37 cellular contexts compared by ENCODE assay signal in the genomic region with DNA sequence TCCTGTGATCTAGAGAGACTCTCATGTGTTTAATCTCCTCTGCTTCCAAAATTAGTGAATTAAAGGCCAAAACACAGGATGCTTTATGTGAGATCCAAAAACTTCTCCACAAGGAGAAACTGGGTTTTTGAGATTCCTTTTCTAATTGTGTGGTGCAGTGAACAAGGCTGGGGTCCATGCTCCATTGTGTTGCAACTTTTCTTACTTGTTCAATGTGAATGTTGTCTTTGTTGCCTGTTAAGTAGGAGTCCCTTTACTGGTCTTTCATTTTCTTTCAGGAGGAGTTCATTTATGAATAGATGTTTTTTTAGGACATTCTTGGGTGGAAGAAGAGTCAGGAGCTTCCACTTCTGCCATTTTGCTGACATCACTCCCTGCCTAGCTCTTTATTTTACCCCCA. TPM values are rescaled to one million over a fixed set of nuclear protein-coding genes. Genes with fewer than 3 reads are reported as not detected.
"Had no signal": no experiment of that assay in that cellular context is flagged by ENCODE, and none has a peak within 500 bp of the region (broad histone marks: within the 10 kb centered on the region; RNA-seq: fewer than 3 reads in every experiment).

No MANE protein-coding gene starts in this region.

- H3K9ac ChIP-seq: KMS-11 had no signal

- ATAC-seq: activated CD8-positive, alpha-beta memory T cell treated with anti-CD3 and anti-CD28 coated beads, Interleukin-2, amount 10 ng/mL, durations not matched to agents 7 days and 5 days; activated T-cell treated with anti-CD3 and anti-CD28 coated beads, Interleukin-2, amount 50 U/mL, for 72 hours; activated T-helper 17 cell treated with anti-CD3 and anti-CD28 coated beads, Interleukin-2, amount 50 U/mL, for 72 hours; Panc1 had no signal

- H3K27ac ChIP-seq: brain microvascular endothelial cell, KMS-11, SJCRH30, WERI-Rb-1 had no signal

- DNase-seq: activated CD4-positive, alpha-beta memory T cell treated with anti-CD3 and anti-CD28 coated beads, Interleukin-2, amount 10 ng/mL, durations not matched to agents 7 days and 5 days; activated CD4-positive, alpha-beta T cell treated with anti-CD3 and anti-CD28 coated beads for 1 hour; activated CD4-positive, alpha-beta T cell treated with anti-CD3 and anti-CD28 coated beads for 48 hours; activated CD4-positive, CD25-positive, alpha-beta regulatory T cell; activated CD8-positive, alpha-beta memory T cell treated with anti-CD3 and anti-CD28 coated beads for 24 hours; activated CD8-positive, alpha-beta memory T cell treated with anti-CD3 and anti-CD28 coated beads, Interleukin-2, amount 10 ng/mL, durations not matched to agents 7 days and 5 days; activated CD8-positive, alpha-beta memory T cell treated with anti-CD3 and anti-CD28 coated beads, Interleukin-2, amount 50 U/mL, for 48 hours; activated effector memory CD4-positive, alpha-beta T cell treated with anti-CD3 and anti-CD28 coated beads, Interleukin-2, amount 50 U/mL, for 16 hours; activated naive CD4-positive, alpha-beta T cell; activated naive CD4-positive, alpha-beta T cell treated with anti-CD3 and anti-CD28 coated beads, Interleukin-2, amount 50 U/mL, for 16 hours; activated naive CD8-positive, alpha-beta T cell treated with anti-CD3 and anti-CD28 coated beads for 36 hours; activated T-cell treated with anti-CD3 and anti-CD28 coated beads, Interleukin-2, amount 50 U/mL, for 72 hours; amniotic stem cell; aorta; brain microvascular endothelial cell; central memory CD4-positive, alpha-beta T cell; MM.1S; MV-4-11; NCI-H1092; NCI-H1436 treated with DMSO at 0.1 percent for 48 hours; NCI-H1694 treated with DMSO at 0.1 percent for 48 hours; NCI-H2029; NCI-H510A; NCI-H526; NCI-H748 treated with DMSO at 0.1 percent for 48 hours; OCI-M1; SHP77; SJCRH30; T1000; WERI-Rb-1 had no signal

- H3K27me3 ChIP-seq: brain microvascular endothelial cell, SJCRH30 had no signal

- H3K9me3 ChIP-seq: SJCRH30 had no signal

- H3K4me1 ChIP-seq: SJCRH30 had no signal

- H3K4me3 ChIP-seq: SJCRH30 had no signal

- H3K4me2 ChIP-seq: KMS-11 had no signal

- H3K36me3 ChIP-seq: WERI-Rb-1 had no signal

RNA-seq across cellular contexts. Expression of a gene that starts 40.6 kb away (rescaled TPM):
- total RNA-seq: activated CD4-positive, alpha-beta memory T cell treated with anti-CD3 and anti-CD28 coated beads, Interleukin-2, amount 10 ng/mL, durations not matched to agents 7 days and 5 days; activated CD8-positive, alpha-beta memory T cell treated with anti-CD3 and anti-CD28 coated beads, Interleukin-2, amount 10 ng/mL, durations not matched to agents 7 days and 5 days; activated naive CD8-positive, alpha-beta T cell treated with anti-CD3 and anti-CD28 coated beads for 36 hours; activated T-cell treated with anti-CD3 and anti-CD28 coated beads, Interleukin-2, amount 50 U/mL, for 72 hours; activated T-helper 17 cell treated with anti-CD3 and anti-CD28 coated beads, Interleukin-2, amount 50 U/mL, for 72 hours; cerebellum; RPMI7951; T-helper 1 cell treated with Interleukin-12 subunit alpha and Interleukin-12 subunit beta and Interleukin-4 antibody, amounts not matched to agents 30 ng/mL and 1 ng/mL, for 36 hours; T-helper 2 cell treated with Interferon-gamma antibody and Interleukin-4, amounts not matched to agents 100 ng/mL and 5 ng/mL, for 36 hours had no signal
